8 cellular contexts compared by ENCODE assay signal in genomic region chr10:131979821-131980270, GRCh38. TPM values are rescaled to one million over a fixed set of nuclear protein-coding genes. Genes with fewer than 3 reads are reported as not detected.
DNase-seq lines count a peak whose midpoint lies in the region; ATAC-seq and TF ChIP-seq lines count a peak whose summit lies in the region.

No MANE protein-coding gene starts in this region.

- H3K14ac ChIP-seq in trophoblast cell (ENCODE audit: low read length), result peak overlapping the region; percentile 2

- peaks cover 73% of the 10 kb centered on the region for H3K79me2 ChIP-seq in DOHH2 (ENCODE audit: control insufficient read depth, low read length)
- H3K79me2 ChIP-seq in trophoblast cell (ENCODE audit: control insufficient read depth, insufficient read depth, low read length, poor library complexity), result peaks cover 14% of the 10 kb centered on the region

- intact Hi-C loops in aorta (cut with DNase I), result loop anchor here in 1 of 2 donors (5.0 kb wide), 1 partner anchor 33 kb away; no protein-coding TSS in a partner anchor

- peaks cover 18% of the 10 kb centered on the region for H3K79me1 ChIP-seq in trophoblast cell (ENCODE audit: low read length)

- peaks cover 40% of the 10 kb centered on the region for H3K4me1 ChIP-seq in DOHH2 (ENCODE audit: control insufficient read depth, low read length)
- peaks cover 0 to 55% (median 0%) of the 10 kb centered on the region in 3 donors for H3K4me1 ChIP-seq in gastroesophageal sphincter
- H3K4me1 ChIP-seq in trophoblast cell (ENCODE audit: control insufficient read depth in 1 of 2, insufficient read depth in 2 of 2, low read length in 2 of 2), result peaks cover 14 to 18% of the 10 kb centered on the region in 2 experiments
- no peaks in the 10 kb centered on the region for H3K4me1 ChIP-seq in aorta (ENCODE audit: control insufficient read depth in 1 of 2, insufficient read depth in 2 of 2, low read length in 2 of 2)

- WGBS in gastroesophageal sphincter (ENCODE audit: low coverage in 1 of 2), 2 donors, result 5% methylated on average over 12 of the region's 30 CpGs; no CpG with 5 or more reads in 1 of the 2 donors
- no CpG with 5 or more reads among the region's 30 CpGs for whole genome bisulfite sequencing in trophoblast cell (ENCODE audit: extremely low coverage, insufficient coverage, insufficient read length)
- 32 to 35% methylated on average over 30 of the region's 30 CpGs for WGBS in aorta, 2 donors

- no peak overlapping the region for H3K4ac ChIP-seq in trophoblast cell (ENCODE audit: low read depth, low read length)

- no peak overlapping the region for H3K18ac ChIP-seq in trophoblast cell (ENCODE audit: low read length)

- peaks cover 33% of the 10 kb centered on the region for H4K20me1 ChIP-seq in DOHH2 (ENCODE audit: control insufficient read depth, insufficient read depth, low read depth, low read length)

- no peak for TF ChIP-seq POLR2A in gastroesophageal sphincter (IDR thresholded peaks at IDR 0.05)
- TF ChIP-seq POLR2A in GM18505 (IDR thresholded peaks at IDR 0.05; ENCODE audit: borderline replicate concordance, extremely low read depth, insufficient read depth, insufficient read length), result no peak

- H2BK120ac ChIP-seq in trophoblast cell (ENCODE audit: insufficient read depth, low read length, poor library complexity), result no peak overlapping the region

- H3K36me3 ChIP-seq in DOHH2 (ENCODE audit: control insufficient read depth, low read length) (peaks cover 50% of the 10 kb centered on the region), gastroesophageal sphincter (peaks cover 0 to 6% of the 10 kb centered on the region in 2 donors), trophoblast cell (ENCODE audit: control insufficient read depth in 1 of 2, insufficient read depth in 2 of 2, low read length in 2 of 2) (peaks cover 2 to 5% of the 10 kb centered on the region in 2 experiments), aorta (ENCODE audit: control insufficient read depth in 1 of 2, insufficient read depth in 2 of 2, low read length in 1 of 2) (no peaks in the 10 kb centered on the region)

- no peak overlapping the region for H4K8ac ChIP-seq in trophoblast cell (ENCODE audit: low read depth, low read length)

- H3K4me3 ChIP-seq in DOHH2 (ENCODE audit: low read length) (peak overlapping the region; percentile 15), WI38 (ENCODE audit: low read depth, low read length) (peak overlapping the region; percentile 95), gastroesophageal sphincter (peak overlapping the region; percentile 38 to 76), trophoblast cell (ENCODE audit: low read depth, low read length) (no peak overlapping the region), aorta (ENCODE audit: low read length in 2 of 2) (no peak overlapping the region)

- no peak overlapping the region for H2BK12ac ChIP-seq in trophoblast cell (ENCODE audit: low read length)

- H2AK5ac ChIP-seq in trophoblast cell (ENCODE audit: low read length), result no peak overlapping the region

- ATAC-seq in gastroesophageal sphincter, result no peak
- no peak for ATAC-seq in aorta (ENCODE audit: low FRiP score)
- ATAC-seq in GM18505 (IDR thresholded peaks at IDR 0.05; ENCODE audit: unreplicated experiment), result no peak
- no peak for ATAC-seq in GM19328 (IDR thresholded peaks at IDR 0.05; ENCODE audit: unreplicated experiment)

- H3K27me3 ChIP-seq in DOHH2 (ENCODE audit: control insufficient read depth, low read length) (no peaks in the 10 kb centered on the region), gastroesophageal sphincter (no peaks in the 10 kb centered on the region), trophoblast cell (ENCODE audit: insufficient read depth, low read length) (peaks cover 10% of the 10 kb centered on the region), aorta (ENCODE audit: control insufficient read depth in 1 of 2, insufficient read depth in 2 of 2, low read length in 1 of 2) (no peaks in the 10 kb centered on the region)

- peak overlapping the region; percentile 15 for H4K91ac ChIP-seq in trophoblast cell (ENCODE audit: low read depth, low read length)

- H2BK5ac ChIP-seq in trophoblast cell (ENCODE audit: low read depth, low read length, poor library complexity), result no peak overlapping the region

- TF ChIP-seq EP300 in gastroesophageal sphincter (IDR thresholded peaks at IDR 0.05), result no peak

- H3K23ac ChIP-seq in trophoblast cell (ENCODE audit: low read length), result no peak overlapping the region

- H3F3A ChIP-seq in DOHH2 (ENCODE audit: control insufficient read depth, insufficient read depth), result no peaks in the 10 kb centered on the region

- no peak overlapping the region for H4K12ac ChIP-seq in trophoblast cell (ENCODE audit: low read depth, low read length)

- H2AFZ ChIP-seq in trophoblast cell (ENCODE audit: insufficient read depth, low read length, poor library complexity), result no peak overlapping the region

- no peaks in the 10 kb centered on the region for H3K9me3 ChIP-seq in DOHH2 (ENCODE audit: control insufficient read depth, insufficient read depth, low read length)
- no peaks in the 10 kb centered on the region for H3K9me3 ChIP-seq in gastroesophageal sphincter
- peaks cover 2% of the 10 kb centered on the region for H3K9me3 ChIP-seq in trophoblast cell (ENCODE audit: insufficient read depth, low read depth, low read length)
- H3K9me3 ChIP-seq in aorta (ENCODE audit: control insufficient read depth, low read length), result no peaks in the 10 kb centered on the region

- no peak overlapping the region for H3K9ac ChIP-seq in trophoblast cell (ENCODE audit: low read length)

- H3K9me2 ChIP-seq in DOHH2 (replicated peaks; ENCODE audit: control insufficient read depth, low read length), result no peaks in the 10 kb centered on the region

- TF ChIP-seq CTCF in DOHH2 (IDR thresholded peaks at IDR 0.05; ENCODE audit: low read depth, low read length, poor library complexity, severe bottlenecking), result no peak
- TF ChIP-seq CTCF in WI38 (IDR thresholded peaks at IDR 0.05; ENCODE audit: low read depth, low read length), result no peak
- TF ChIP-seq CTCF in gastroesophageal sphincter (IDR thresholded peaks at IDR 0.05), result no peak

- no peak overlapping the region for H3K27ac ChIP-seq in DOHH2 (ENCODE audit: low read depth, low read length)
- peak overlapping the region in 3 of 4 donors; percentile 1 to 53 (median 23) for H3K27ac ChIP-seq in gastroesophageal sphincter
- no peak overlapping the region for H3K27ac ChIP-seq in trophoblast cell (ENCODE audit: low read depth, low read length)
- no peak overlapping the region for H3K27ac ChIP-seq in aorta (ENCODE audit: low read depth in 1 of 2, low read length in 2 of 2)

- DNase-seq in trophoblast cell (peak in 1 of 2 donors; percentile 26), aorta (no peak), NOMO-1 treated with dmso at 0.1 percent for 144 hours (lab: John Stamatoyannopoulos, UW; ENCODE audit: unreplicated experiment) (no peak)

- H3K4me2 ChIP-seq in DOHH2 (ENCODE audit: low read length) (peak overlapping the region; percentile 91), trophoblast cell (ENCODE audit: low read length) (peak overlapping the region; percentile 62)

RNA-seq across cellular contexts. Expression of gene BNIP3, which starts 1.9 kb away (rescaled TPM):
- total RNA-seq in gastroesophageal sphincter (100 to 1,000 TPM in 1 of 4 donors, 10 to 100 TPM in 3; 53.5 to 102 (median 68.3) TPM), aorta (10 to 100 TPM; 29.4 to 32.7 TPM)
- polyA plus RNA-seq in trophoblast cell (2013), result 237 and 248 TPM in 2 replicates
- 10 to 100 TPM; 17.3 to 20.4 TPM for polyA plus RNA-seq in aorta

Comparison
In these comparisons a context has a peak if more than half of its experiments do, and no peak if none do; other contexts are left out.
1. H3K27ac ChIP-seq: peak in gastroesophageal sphincter (3 of 4); none in DOHH2 (single experiment), trophoblast cell (single experiment) and aorta (0 of 2).
2. H3K4me3 ChIP-seq: peak in DOHH2 (single experiment), WI38 (single experiment) and gastroesophageal sphincter (2 of 2); none in trophoblast cell (single experiment) and aorta (0 of 2).